Comparison of ENCODE assay signal across 8 cellular contexts in the genomic region with DNA sequence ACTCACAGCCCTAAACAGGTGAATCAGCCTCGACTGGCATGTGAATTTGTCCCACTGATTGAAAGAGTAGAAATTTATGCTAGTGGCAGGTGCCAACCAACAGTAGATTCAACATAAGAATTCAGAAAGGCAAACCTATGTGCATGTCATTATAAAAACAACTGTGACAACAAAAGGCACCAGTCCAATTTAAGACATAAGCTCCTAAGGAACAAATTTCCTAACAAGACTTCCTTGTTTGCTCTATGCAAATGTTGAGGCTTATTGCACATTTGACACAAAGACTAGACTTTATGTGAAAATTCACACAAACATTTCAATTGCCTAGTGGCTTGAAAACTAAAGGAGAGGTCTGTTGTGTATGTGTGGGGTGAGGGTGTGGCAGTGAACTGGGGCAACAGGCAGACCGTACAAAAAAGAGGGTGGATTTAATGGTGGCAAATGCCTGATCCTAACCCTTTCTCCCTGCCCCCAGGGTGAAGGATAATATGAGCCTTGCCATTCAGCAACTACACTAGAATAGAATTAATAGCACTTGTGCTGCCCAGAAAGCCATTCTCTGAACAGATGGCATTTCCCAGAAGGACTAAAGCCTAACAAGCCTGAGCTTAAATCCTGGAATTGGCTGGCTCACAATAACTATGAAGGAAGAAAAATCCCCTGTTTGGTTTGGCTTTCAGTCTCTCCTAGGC.
DNase-seq lines count a peak whose midpoint lies in the region; ATAC-seq and TF ChIP-seq lines count a peak whose summit lies in the region.
"Had no signal": no experiment of that assay in that cellular context is flagged by ENCODE, and none has a peak within 500 bp of the region (broad histone marks: within the 10 kb centered on the region; RNA-seq: fewer than 3 reads in every experiment).

No MANE protein-coding gene starts in this region.

- ATAC-seq in HG03025 (IDR thresholded peaks at IDR 0.05; ENCODE audit: low FRiP score, unreplicated experiment) (no peak), heart left ventricle (no peak)

- TF ChIP-seq CTCF in transverse colon (IDR thresholded peaks at IDR 0.05) (no peak), heart left ventricle (IDR thresholded peaks at IDR 0.05) (no peak)

- H3K27ac ChIP-seq in mesendoderm (ENCODE audit: low read depth, low read length) = no peak overlapping the region
- H3K27ac ChIP-seq in transverse colon = peak overlapping the region; percentile 66 to 82 (median 68)
- H3K27ac ChIP-seq in heart left ventricle = no peak overlapping the region

- POLR2A ChIA-PET in activated CD4-positive, alpha-beta memory T cell treated with anti-CD3 and anti-CD28 coated beads for 36 hours (lab: Charles Lee) = no interaction called here

- H3K27me3 ChIP-seq in mesendoderm (ENCODE audit: insufficient read depth, low read length, poor library complexity) = no peaks in the 10 kb centered on the region
- no peaks in the 10 kb centered on the region for H3K27me3 ChIP-seq in transverse colon
- H3K27me3 ChIP-seq in heart left ventricle = no peaks in the 10 kb centered on the region

- CTCF ChIA-PET in activated CD4-positive, alpha-beta memory T cell treated with anti-CD3 and anti-CD28 coated beads for 36 hours (lab: Charles Lee) = interaction anchor here (0.6 kb wide), 1 partner anchor 174 kb away, joined by 3 read pairs; no protein-coding TSS in a partner anchor

- no peak overlapping the region for H3K4me3 Mint-ChIP-seq in activated CD4-positive, alpha-beta memory T cell treated with anti-CD3 and anti-CD28 coated beads for 36 hours

- no peaks in the 10 kb centered on the region for H3K36me3 ChIP-seq in mesendoderm (ENCODE audit: control insufficient read depth, insufficient read depth, low read length)
- no peaks in the 10 kb centered on the region for H3K36me3 ChIP-seq in transverse colon
- no peaks in the 10 kb centered on the region for H3K36me3 ChIP-seq in heart left ventricle

- H4K8ac ChIP-seq in mesendoderm (ENCODE audit: low read depth, low read length) = no peak overlapping the region

- in situ Hi-C loops in transverse colon (cut with MboI; ENCODE audit: low pct_ligation_motif_present in 1 of 4, low pct_unique_long_range_greater_than_20kb in 1 of 4, low sequenced_read_pairs in 3 of 4) = no loop called here

- no peak overlapping the region for H3K27ac Mint-ChIP-seq in activated CD4-positive, alpha-beta memory T cell treated with anti-CD3 and anti-CD28 coated beads for 36 hours

- H3K56ac ChIP-seq in mesendoderm (ENCODE audit: low read length) = no peak overlapping the region

- peaks cover 1% of the 10 kb centered on the region for H3K27me3 Mint-ChIP-seq in activated CD4-positive, alpha-beta memory T cell treated with anti-CD3 and anti-CD28 coated beads for 36 hours

- no peak for TF ChIP-seq EP300 in transverse colon (IDR thresholded peaks at IDR 0.05; ENCODE audit: low read depth)

- H2AK5ac ChIP-seq in mesendoderm (ENCODE audit: low read length) = no peak overlapping the region

- no peak overlapping the region for H3K9ac ChIP-seq in mesendoderm (ENCODE audit: low read length)

- no peaks in the 10 kb centered on the region for H3K4me1 Mint-ChIP-seq in activated CD4-positive, alpha-beta memory T cell treated with anti-CD3 and anti-CD28 coated beads for 36 hours (ENCODE audit: low read depth)

- no peaks in the 10 kb centered on the region for H3K79me1 ChIP-seq in mesendoderm (ENCODE audit: low read length)

- peak overlapping the region; percentile 21 for H3K4ac ChIP-seq in mesendoderm (ENCODE audit: low read depth, low read length)

- intact Hi-C loops in transverse colon (cut with DNase I; ENCODE audit: low total_unique reads) = no loop called here
- intact Hi-C loops in activated CD4-positive, alpha-beta memory T cell treated with anti-CD3 and anti-CD28 coated beads for 36 hours (cut with micrococcal nuclease) = no loop called here
- intact Hi-C loops in heart left ventricle (cut with DNase I) = no loop called here

- no peaks in the 10 kb centered on the region for H3K79me2 ChIP-seq in mesendoderm (ENCODE audit: control insufficient read depth, insufficient read depth, low read length)

- H2BK15ac ChIP-seq in mesendoderm (replicated peaks; ENCODE audit: low read depth) = no peak overlapping the region

- DNase-seq in NCI-H187 (lab: John Stamatoyannopoulos, UW) (peak; percentile 51 to 77), NCI-H82 treated with DMSO at 0.1 percent for 48 hours (lab: John Stamatoyannopoulos, UW; ENCODE audit: unreplicated experiment) (peak; percentile 93), mesendoderm (no peak), transverse colon (peak; percentile 13), heart left ventricle (no peak)
- no peak for DNase-seq in activated CD4-positive, alpha-beta memory T cell treated with anti-CD3 and anti-CD28 coated beads for 36 hours
- DNase-seq: KBM-7 had no signal

- TF ChIP-seq POLR2A in transverse colon (IDR thresholded peaks at IDR 0.05) (no peak), heart left ventricle (IDR thresholded peaks at IDR 0.05) (no peak)

- no peaks in the 10 kb centered on the region for H3K9me3 Mint-ChIP-seq in activated CD4-positive, alpha-beta memory T cell treated with anti-CD3 and anti-CD28 coated beads for 36 hours

- H3K4me3 ChIP-seq in mesendoderm (ENCODE audit: low read length) (no peak overlapping the region), transverse colon (no peak overlapping the region), heart left ventricle (no peak overlapping the region)

- H3K18ac ChIP-seq in mesendoderm (ENCODE audit: low read length) = no peak overlapping the region

- no peak overlapping the region for H2BK5ac ChIP-seq in mesendoderm (ENCODE audit: low read length)

- no peak overlapping the region for H3K4me2 ChIP-seq in mesendoderm (ENCODE audit: low read length)

- no peak overlapping the region for H2BK120ac ChIP-seq in mesendoderm (ENCODE audit: low read depth, low read length)

- no CpG with 5 or more reads among the region's 2 CpGs for WGBS in mesendoderm (ENCODE audit: extremely low coverage, insufficient coverage, low lambda C conversion rate)
- WGBS in transverse colon (ENCODE audit: low coverage in 1 of 2), 2 donors = 36 to 42% methylated on average over 2 of the region's 2 CpGs
- WGBS in heart left ventricle, 4 donors = 91 to 94% (median 93%) methylated on average over 2 of the region's 2 CpGs

- H3K9me3 ChIP-seq in transverse colon (no peaks in the 10 kb centered on the region), heart left ventricle (no peaks in the 10 kb centered on the region)

- H3K23ac ChIP-seq in mesendoderm (ENCODE audit: low read length) = no peak overlapping the region

- H4K5ac ChIP-seq in mesendoderm (ENCODE audit: low read length) = no peak overlapping the region

- H3K4me1 ChIP-seq in mesendoderm (ENCODE audit: control insufficient read depth, low read depth, low read length) = peaks cover 3% of the 10 kb centered on the region
- peaks cover 0 to 47% (median 33%) of the 10 kb centered on the region in 4 donors for H3K4me1 ChIP-seq in transverse colon
- peaks cover 0 to 21% (median 0%) of the 10 kb centered on the region in 12 donors for H3K4me1 ChIP-seq in heart left ventricle

- no peaks in the 10 kb centered on the region for H3K36me3 Mint-ChIP-seq in activated CD4-positive, alpha-beta memory T cell treated with anti-CD3 and anti-CD28 coated beads for 36 hours

Comparison
In these comparisons a context has a peak if more than half of its experiments do, and no peak if none do; other contexts are left out.
1. DNase-seq: peak in NCI-H187 (2 of 2), NCI-H82 treated with DMSO at 0.1 percent for 48 hours (single experiment) and transverse colon (single experiment); none in mesendoderm (single experiment), activated CD4-positive, alpha-beta memory T cell treated with anti-CD3 and anti-CD28 coated beads for 36 hours (single experiment) and heart left ventricle (0 of 5).
2. H3K27ac ChIP-seq: peak in transverse colon (4 of 4); none in mesendoderm (single experiment) and heart left ventricle (0 of 12).